9 cellular contexts compared by ENCODE assay signal in genomic region chr16:4370570-4371480, GRCh38. TPM values are rescaled to one million over a fixed set of nuclear protein-coding genes. Genes with fewer than 3 reads are reported as not detected.
DNase-seq lines count a peak whose midpoint lies in the region; ATAC-seq and TF ChIP-seq lines count a peak whose summit lies in the region.
"Had no signal": no experiment of that assay in that cellular context is flagged by ENCODE, and none has a peak within 500 bp of the region (broad histone marks: within the 10 kb centered on the region; RNA-seq: fewer than 3 reads in every experiment).

No MANE protein-coding gene starts in this region.

- H3K36me3 Mint-ChIP-seq in natural killer cell treated with Interleukin-12 subunit alpha and Interleukin-12 subunit beta and Interleukin-15 and Interleukin-18, amount 100 ng/mL, for 72 hours = no peaks in the 10 kb centered on the region

- H3K9ac ChIP-seq in rectal smooth muscle tissue (ENCODE audit: low read length) = no peak overlapping the region

- peak; percentile 95 for DNase-seq in CMK (ENCODE audit: low read depth)
- DNase-seq in WERI-Rb-1 = peak; percentile 63
- DNase-seq in left ventricle myocardium inferior = peak; percentile 75
- no peak for DNase-seq in GM10266 (ENCODE audit: extremely low spot score)
- no peak for DNase-seq in stimulated activated CD8-positive, alpha-beta memory T cell treated with anti-CD3 and anti-CD28 coated beads, Interleukin-4, amount 100 ng/mL, for 48 hours
- no peak for DNase-seq in stimulated activated naive CD8-positive, alpha-beta T cell treated with anti-CD3 and anti-CD28 coated beads, Interleukin-15, Interleukin-2, amounts not matched to agents 100 U/mL and 50 U/mL, for 24 hours
- DNase-seq in natural killer cell treated with Interleukin-12 subunit alpha and Interleukin-12 subunit beta and Interleukin-15 and Interleukin-18, amount 100 ng/mL, for 72 hours (ENCODE audit: low spot score) = no peak
- DNase-seq: NCI-H187 treated with DMSO at 0.1 percent for 48 hours had no signal

- H3K27me3 ChIP-seq in WERI-Rb-1 (ENCODE audit: insufficient read depth, low read depth, severe bottlenecking) (no peaks in the 10 kb centered on the region), left ventricle myocardium inferior (ENCODE audit: low read depth) (no peaks in the 10 kb centered on the region), rectal smooth muscle tissue (ENCODE audit: control insufficient read depth, insufficient read depth, low read length) (no peaks in the 10 kb centered on the region)

- TF ChIP-seq CTCF in WERI-Rb-1 (IDR thresholded peaks at IDR 0.05; ENCODE audit: low read depth, low read length) (no peak), left ventricle myocardium inferior (IDR thresholded peaks at IDR 0.05; ENCODE audit: borderline replicate concordance) (no peak), GM10266 (IDR thresholded peaks at IDR 0.05; ENCODE audit: control insufficient read depth, insufficient read depth, low read depth, missing control alignments) (no peak)

- H3K4me1 Mint-ChIP-seq in natural killer cell treated with Interleukin-12 subunit alpha and Interleukin-12 subunit beta and Interleukin-15 and Interleukin-18, amount 100 ng/mL, for 72 hours (ENCODE audit: low read depth in 2 of 2) = peaks cover 0 to 6% of the 10 kb centered on the region in 2 donors

- no peak overlapping the region for H3K4me3 Mint-ChIP-seq in natural killer cell treated with Interleukin-12 subunit alpha and Interleukin-12 subunit beta and Interleukin-15 and Interleukin-18, amount 100 ng/mL, for 72 hours

- H3K4me3 ChIP-seq in WERI-Rb-1 (ENCODE audit: low read depth, low read length) (no peak overlapping the region), left ventricle myocardium inferior (peak overlapping the region; percentile 75), rectal smooth muscle tissue (ENCODE audit: low read length) (peak overlapping the region; percentile 58)

- H3K27me3 Mint-ChIP-seq in natural killer cell treated with Interleukin-12 subunit alpha and Interleukin-12 subunit beta and Interleukin-15 and Interleukin-18, amount 100 ng/mL, for 72 hours = no peaks in the 10 kb centered on the region

- H3K36me3 ChIP-seq in WERI-Rb-1 (no peaks in the 10 kb centered on the region), left ventricle myocardium inferior (no peaks in the 10 kb centered on the region), rectal smooth muscle tissue (ENCODE audit: control insufficient read depth, insufficient read depth, low read length) (no peaks in the 10 kb centered on the region)

- H3K4me1 ChIP-seq in left ventricle myocardium inferior (peaks cover 72% of the 10 kb centered on the region), rectal smooth muscle tissue (ENCODE audit: control insufficient read depth, insufficient read depth, low read length) (peaks cover 30% of the 10 kb centered on the region)

- no peaks in the 10 kb centered on the region for H3K9me3 ChIP-seq in WERI-Rb-1 (ENCODE audit: severe bottlenecking)
- H3K9me3 ChIP-seq in left ventricle myocardium inferior (replicated peaks) = no peaks in the 10 kb centered on the region

- ATAC-seq in stimulated activated naive CD8-positive, alpha-beta T cell treated with anti-CD3 and anti-CD28 coated beads, Interleukin-15, Interleukin-2, amounts not matched to agents 100 U/mL and 50 U/mL, for 24 hours = no peak
- ATAC-seq in natural killer cell treated with Interleukin-12 subunit alpha and Interleukin-12 subunit beta and Interleukin-15 and Interleukin-18, amount 100 ng/mL, for 72 hours = no peak

- intact Hi-C loops in left ventricle myocardium inferior (cut with micrococcal nuclease) = no loop called here

- no peak overlapping the region for H3K27ac Mint-ChIP-seq in natural killer cell treated with Interleukin-12 subunit alpha and Interleukin-12 subunit beta and Interleukin-15 and Interleukin-18, amount 100 ng/mL, for 72 hours

- H3K27ac ChIP-seq in WERI-Rb-1 (peak overlapping the region; percentile 47), left ventricle myocardium inferior (replicated peaks) (peak overlapping the region; percentile 82), rectal smooth muscle tissue (ENCODE audit: low read depth, low read length) (peak overlapping the region; percentile 46)

- H3K9me3 Mint-ChIP-seq in natural killer cell treated with Interleukin-12 subunit alpha and Interleukin-12 subunit beta and Interleukin-15 and Interleukin-18, amount 100 ng/mL, for 72 hours = no peaks in the 10 kb centered on the region

RNA-seq across cellular contexts. Expression of gene VASN, which starts 0.8 kb away (rescaled TPM):
- 5.5 TPM for total RNA-seq in left ventricle myocardium inferior
- under 1 TPM in 1 of 2 donors, not detected in 1; 0.33 TPM for total RNA-seq in natural killer cell treated with Interleukin-12 subunit alpha and Interleukin-12 subunit beta and Interleukin-15 and Interleukin-18, amount 100 ng/mL, for 72 hours

RNA-seq across cellular contexts. Expression of gene PAM16, which starts 19.7 kb away (rescaled TPM):
- total RNA-seq in left ventricle myocardium inferior = 67.3 TPM
- 100 to 1,000 TPM in 1 of 2 donors, 10 to 100 TPM in 1; 59.0 to 114 TPM for total RNA-seq in natural killer cell treated with Interleukin-12 subunit alpha and Interleukin-12 subunit beta and Interleukin-15 and Interleukin-18, amount 100 ng/mL, for 72 hours

RNA-seq across cellular contexts. Expression of gene CORO7, which starts 45.6 kb away (rescaled TPM):
- total RNA-seq in left ventricle myocardium inferior = 12.5 TPM
- total RNA-seq in natural killer cell treated with Interleukin-12 subunit alpha and Interleukin-12 subunit beta and Interleukin-15 and Interleukin-18, amount 100 ng/mL, for 72 hours = 100 to 1,000 TPM; 140 to 166 TPM

RNA-seq across cellular contexts. Expression of gene DNAJA3, which starts 54.8 kb away (rescaled TPM):
- total RNA-seq in left ventricle myocardium inferior = 74.2 TPM
- 10 to 100 TPM; 55.0 to 99.8 TPM for total RNA-seq in natural killer cell treated with Interleukin-12 subunit alpha and Interleukin-12 subunit beta and Interleukin-15 and Interleukin-18, amount 100 ng/mL, for 72 hours

RNA-seq across cellular contexts. Expression of gene GLIS2, which starts 55.0 kb away (rescaled TPM):
- total RNA-seq in left ventricle myocardium inferior = 17.2 TPM
- under 1 TPM; 0.31 to 0.43 TPM for total RNA-seq in natural killer cell treated with Interleukin-12 subunit alpha and Interleukin-12 subunit beta and Interleukin-15 and Interleukin-18, amount 100 ng/mL, for 72 hours

Comparison
In these comparisons a context has a peak if more than half of its experiments do, and no peak if none do; other contexts are left out.
1. DNase-seq: peak in CMK (single experiment), WERI-Rb-1 (single experiment) and left ventricle myocardium inferior (single experiment); none in GM10266 (single experiment), stimulated activated CD8-positive, alpha-beta memory T cell treated with anti-CD3 and anti-CD28 coated beads, Interleukin-4, amount 100 ng/mL, for 48 hours (single experiment), stimulated activated naive CD8-positive, alpha-beta T cell treated with anti-CD3 and anti-CD28 coated beads, Interleukin-15, Interleukin-2, amounts not matched to agents 100 U/mL and 50 U/mL, for 24 hours (single experiment) and natural killer cell treated with Interleukin-12 subunit alpha and Interleukin-12 subunit beta and Interleukin-15 and Interleukin-18, amount 100 ng/mL, for 72 hours (single experiment).
2. RNA of gene CORO7, which starts 45.6 kb away (total RNA-seq): 140 to 166 TPM in natural killer cell treated with Interleukin-12 subunit alpha and Interleukin-12 subunit beta and Interleukin-15 and Interleukin-18, amount 100 ng/mL, for 72 hours; 12.5 TPM in left ventricle myocardium inferior (single experiment); every median in the first group is over 10 times any median in the second.
3. Peak in every context shown above with its lines, with median percentiles within 50 percentile points of each other: H3K27ac ChIP-seq.